In the genomic region with DNA sequence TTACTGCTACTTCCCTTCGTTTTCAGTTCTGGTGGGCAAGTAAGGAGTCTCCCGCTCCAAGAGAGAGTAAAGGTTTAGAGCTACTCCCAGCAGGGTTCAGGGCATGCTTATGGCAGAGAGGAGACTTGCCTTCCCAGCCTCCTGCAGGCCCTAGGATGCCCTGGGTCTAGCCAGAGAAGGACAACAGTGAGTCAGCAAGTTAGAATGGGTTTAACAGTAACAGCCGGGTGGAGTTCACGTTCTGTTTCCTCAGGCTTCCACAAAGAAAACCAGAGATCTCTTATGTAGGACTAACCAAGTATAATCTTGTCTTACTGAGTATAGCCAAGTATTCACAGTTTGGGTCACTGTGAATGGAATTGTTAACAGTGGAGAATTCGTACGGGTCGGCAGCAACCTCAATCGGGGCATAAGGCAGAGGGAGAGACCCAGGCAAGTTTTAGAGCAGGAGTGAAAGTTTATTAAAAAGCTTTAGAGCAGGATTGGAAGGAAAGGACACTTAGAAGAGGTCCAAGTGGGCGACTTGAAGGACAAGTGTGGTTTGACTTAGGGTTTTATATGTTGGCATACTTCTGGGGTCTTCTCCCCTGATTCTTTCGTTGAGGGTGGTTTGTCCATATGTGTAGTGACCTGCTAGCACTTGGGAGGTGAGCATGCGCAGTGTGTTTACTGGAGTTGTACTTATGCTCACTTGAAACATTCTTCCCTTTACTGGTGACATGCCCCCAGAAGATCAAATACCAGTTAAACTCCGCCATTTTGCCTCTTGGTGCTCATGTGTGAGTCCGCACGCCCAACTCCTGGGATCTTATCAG, we compare ENCODE assay signal across 8 cellular contexts. TPM values are rescaled to one million over a fixed set of nuclear protein-coding genes. Genes with fewer than 3 reads are reported as not detected.
DNase-seq lines count a peak whose midpoint lies in the region; ATAC-seq and TF ChIP-seq lines count a peak whose summit lies in the region.
"Had no signal": no experiment of that assay in that cellular context is flagged by ENCODE, and none has a peak within 500 bp of the region (broad histone marks: within the 10 kb centered on the region; RNA-seq: fewer than 3 reads in every experiment).

No MANE protein-coding gene starts in this region.

- H3K9me3 ChIP-seq in transverse colon (no peaks in the 10 kb centered on the region), spleen (no peaks in the 10 kb centered on the region)

- in situ Hi-C loops in transverse colon (cut with MboI; ENCODE audit: low pct_ligation_motif_present in 1 of 4, low pct_unique_long_range_greater_than_20kb in 1 of 4, low sequenced_read_pairs in 3 of 4) = no loop called here

- peak overlapping the region in 2 of 4 donors; percentile 26 to 28 for H3K27ac ChIP-seq in transverse colon
- no peak overlapping the region for H3K27ac ChIP-seq in spleen

- no peak overlapping the region for H3K4me3 Mint-ChIP-seq in T-cell

- CTCF ChIA-PET in T-cell (lab: Charles Lee) = no interaction called here

- TF ChIP-seq POLR2A in transverse colon (IDR thresholded peaks at IDR 0.05) (no peak), spleen (IDR thresholded peaks at IDR 0.05) (no peak)

- no peak overlapping the region for H3K27ac Mint-ChIP-seq in T-cell

- peaks cover 5 to 12% of the 10 kb centered on the region in 2 donors for H3K27me3 Mint-ChIP-seq in T-cell

- H3K4me1 ChIP-seq in transverse colon (peaks cover 0 to 31% (median 14%) of the 10 kb centered on the region in 4 donors), spleen (no peaks in the 10 kb centered on the region)

- no peak for TF ChIP-seq EP300 in transverse colon (IDR thresholded peaks at IDR 0.05; ENCODE audit: low read depth)

- TF ChIP-seq CTCF in transverse colon (IDR thresholded peaks at IDR 0.05) = no peak
- no peak for TF ChIP-seq CTCF in spleen (IDR thresholded peaks at IDR 0.05 in 8 of 11, conservative IDR thresholded peaks at IDR 0.05 in 3 of 11)

- H3K4me3 ChIP-seq in transverse colon (no peak overlapping the region), spleen (no peak overlapping the region)

- H3K4me1 Mint-ChIP-seq in T-cell = no peaks in the 10 kb centered on the region

- peak; percentile 72 for ATAC-seq in left ventricle myocardium superior
- no peak for ATAC-seq in T-cell (replicated peaks in 1 of 4)
- ATAC-seq in GM18858 (IDR thresholded peaks at IDR 0.05; ENCODE audit: unreplicated experiment) = no peak

- no peaks in the 10 kb centered on the region for H3K36me3 Mint-ChIP-seq in T-cell

- peak; percentile 26 for DNase-seq in HT-29 (ENCODE audit: low spot score)
- peak; percentile 65 for DNase-seq in astrocyte of the hippocampus (ENCODE audit: low read depth, low spot score)
- DNase-seq in left ventricle myocardium superior = no peak
- peak; percentile 21 for DNase-seq in transverse colon
- no peak for DNase-seq in T-cell
- no peak for DNase-seq in spleen
- DNase-seq: activated CD4-positive, alpha-beta T cell treated with anti-CD3 and anti-CD28 coated beads, Interleukin-2, amount 50 U/mL, for 1 hour had no signal

- POLR2A ChIA-PET in T-cell (lab: Charles Lee) = no interaction called here

- H3K27me3 ChIP-seq in transverse colon (no peaks in the 10 kb centered on the region), spleen (replicated peaks in 1 of 7) (no peaks in the 10 kb centered on the region)

- intact Hi-C loops in left ventricle myocardium superior (cut with micrococcal nuclease) = no loop called here
- intact Hi-C loops in transverse colon (cut with DNase I; ENCODE audit: low total_unique reads) = no loop called here
- intact Hi-C loops in spleen (cut with DNase I; ENCODE audit: low total_unique reads) = no loop called here

- H3K36me3 ChIP-seq in transverse colon (no peaks in the 10 kb centered on the region), spleen (no peaks in the 10 kb centered on the region)

- H3K9me3 Mint-ChIP-seq in T-cell = peaks cover 0 to 4% (median 0%) of the 10 kb centered on the region in 3 donors

- 77 to 84% methylated on average over 9 to 14 of the region's 14 CpGs for WGBS in transverse colon (ENCODE audit: low coverage in 1 of 2), 2 donors
- 73 to 83% (median 78%) methylated on average over 14 of the region's 14 CpGs for WGBS in spleen, 5 donors

RNA-seq across cellular contexts. Expression of gene OVAAL, which starts 4.5 kb away (rescaled TPM):
- total RNA-seq in HT-29 (2014; rRNA removed; shearing (Covaris generic)) = not detected in 2 replicates
- total RNA-seq in left ventricle myocardium superior (1.5 TPM), transverse colon (under 1 TPM in 1 of 4 donors, not detected in 3; 0.41 TPM), T-cell (not detected), spleen (not detected)
- not detected for polyA plus RNA-seq in spleen

Comparison
In these comparisons a context has a peak if more than half of its experiments do, and no peak if none do; other contexts are left out.
1. DNase-seq: peak in HT-29 (single experiment), astrocyte of the hippocampus (single experiment) and transverse colon (single experiment); none in left ventricle myocardium superior (single experiment), T-cell (0 of 34) and spleen (single experiment).